1 cellular context compared by ENCODE assay signal in the genomic region with DNA sequence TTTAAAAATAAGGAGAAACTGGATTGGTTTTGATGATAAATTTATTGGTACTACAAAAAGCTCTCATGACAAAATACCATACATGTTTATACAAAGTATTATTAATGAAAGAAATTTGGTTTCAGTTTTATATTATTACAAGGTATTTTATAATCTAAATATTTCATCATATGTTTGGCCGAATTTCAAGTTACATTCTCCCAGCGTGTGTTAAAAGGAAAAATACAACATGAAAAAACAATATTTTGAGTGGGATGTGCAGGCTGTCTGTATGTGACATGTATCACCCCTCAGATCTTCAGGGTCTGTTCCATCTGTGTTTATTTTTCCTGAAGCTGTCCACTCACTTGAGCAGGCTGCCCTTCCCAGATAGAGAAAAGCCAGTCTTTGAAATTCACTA.
TF ChIP-seq lines count a peak whose summit lies in the region.

No MANE protein-coding gene starts in this region.

TF ChIP-seq in HepG2, 621 proteins besides CTCF, POLR2A, EP300 and RAD21 (continued from another document):
- no peak for TF ChIP-seq GLMP (CRISPR knock-in tag; IDR thresholded peaks at IDR 0.05; ENCODE audit: borderline replicate concordance)
